In genomic region chr5:76580983-76581382, GRCh38 we compare ENCODE assay signal across 18 cellular contexts. TPM values are rescaled to one million over a fixed set of nuclear protein-coding genes. Genes with fewer than 3 reads are reported as not detected.
A peak's percentile ranks its signal among the peaks of the same experiment; 100 is the strongest.
DNase-seq lines count a peak whose midpoint lies in the region; ATAC-seq, FAIRE-seq and TF ChIP-seq lines count a peak whose summit lies in the region.
"Had no signal": no experiment of that assay in that cellular context is flagged by ENCODE, and none has a peak within 500 bp of the region (broad histone marks: within the 10 kb centered on the region; RNA-seq: fewer than 3 reads in every experiment).

No MANE protein-coding gene starts in this region.

- H3K27ac Mint-ChIP-seq in CD14-positive monocyte (peak overlapping the region in 4 of 7 donors; percentile 16 to 84 (median 62)), H9 (no peak overlapping the region), nephron progenitor cell (peak overlapping the region; percentile 14), type B pancreatic cell (no peak overlapping the region)

- H2BK20ac ChIP-seq in H9 (ENCODE audit: low read depth, low read length, poor library complexity, severe bottlenecking): no peak overlapping the region

- H3K27me3 Mint-ChIP-seq in CD14-positive monocyte (ENCODE audit: low read depth in 3 of 3) (peaks cover 0 to 1% (median 0%) of the 10 kb centered on the region in 3 donors), H9 (ENCODE audit: low read depth) (no peaks in the 10 kb centered on the region), nephron progenitor cell (ENCODE audit: low read depth, poor library complexity) (no peaks in the 10 kb centered on the region), type B pancreatic cell (no peaks in the 10 kb centered on the region)

- no peak overlapping the region for H2BK5ac ChIP-seq in H9 (ENCODE audit: insufficient read length, low read length)

- no peak overlapping the region for H3K9ac ChIP-seq in H9 (ENCODE audit: extremely low read depth, insufficient read length, low read length)
- H3K9ac ChIP-seq: GM23248 had no signal

- H4K91ac ChIP-seq in H9 (ENCODE audit: insufficient read length, low read depth, low read length): no peak overlapping the region

- no peak overlapping the region for H3K27ac ChIP-seq in H9 (ENCODE audit: insufficient read length, low read depth, low read length)
- H3K27ac ChIP-seq in hepatocyte: peak overlapping the region; percentile 4
- H3K27ac ChIP-seq: GM23248 had no signal

- H3T11ph ChIP-seq in H9 (ENCODE audit: low read length): no peak overlapping the region

- H3K4me3 Mint-ChIP-seq in CD14-positive monocyte (no peak overlapping the region), H9 (no peak overlapping the region), nephron progenitor cell (no peak overlapping the region), type B pancreatic cell (no peak overlapping the region)

- no peak overlapping the region for H3K23ac ChIP-seq in H9 (ENCODE audit: insufficient read length, low read depth, low read length)

- no peaks in the 10 kb centered on the region for H3K9me3 Mint-ChIP-seq in CD14-positive monocyte
- no peaks in the 10 kb centered on the region for H3K9me3 Mint-ChIP-seq in H9
- no peaks in the 10 kb centered on the region for H3K9me3 Mint-ChIP-seq in nephron progenitor cell
- no peaks in the 10 kb centered on the region for H3K9me3 Mint-ChIP-seq in type B pancreatic cell

- H3K4me2 ChIP-seq in H9 (ENCODE audit: insufficient read depth, insufficient read length, low read length) (no peak overlapping the region), hepatocyte (no peak overlapping the region)

- H2BK15ac ChIP-seq in H9 (ENCODE audit: low read depth, low read length): no peak overlapping the region

- H3K14ac ChIP-seq in H9 (ENCODE audit: insufficient read depth, low read length): no peak overlapping the region; the same call in 1 of the 2 replicates

- ATAC-seq in GM18873 (IDR thresholded peaks at IDR 0.05; ENCODE audit: low FRiP score, unreplicated experiment): no peak

- no peak overlapping the region for H4K8ac ChIP-seq in H9 (replicated peaks; ENCODE audit: insufficient read length, low read depth, low read length)

- no peak overlapping the region for H3K4ac ChIP-seq in H9 (ENCODE audit: low read depth, low read length)

- no peaks in the 10 kb centered on the region for H3K9me3 ChIP-seq in H9 (ENCODE audit: control insufficient read depth, low read depth, low read length)
- no peaks in the 10 kb centered on the region for H3K9me3 ChIP-seq in hepatocyte (ENCODE audit: low read depth)
- H3K9me3 ChIP-seq: Caco-2 had no signal

- H4K5ac ChIP-seq in H9 (ENCODE audit: insufficient read length, low read depth, low read length): no peak overlapping the region

- peaks cover 29% of the 10 kb centered on the region for H3K4me1 Mint-ChIP-seq in CD14-positive monocyte
- H3K4me1 Mint-ChIP-seq in H9: peaks cover 7 to 8% of the 10 kb centered on the region in 2 experiments
- peaks cover 10% of the 10 kb centered on the region for H3K4me1 Mint-ChIP-seq in nephron progenitor cell
- H3K4me1 Mint-ChIP-seq in type B pancreatic cell (ENCODE audit: unreplicated experiment): no peaks in the 10 kb centered on the region

- DNase-seq in CD14-positive monocyte (ENCODE audit: low spot score) (no peak), H9 (no peak), hepatocyte (ENCODE audit: low spot score) (no peak), nephron progenitor cell (no peak), EL (no peak), type B pancreatic cell (ENCODE audit: extremely low spot score, unreplicated experiment) (no peak), D721Med (ENCODE audit: insufficient read length, low spot score) (no peak)
- DNase-seq: 8988T, Caco-2, GM23248, KBM-7, MV-4-11, NCI-H1417, NCI-H187 treated with DMSO at 0.1 percent for 48 hours, NCI-H526 treated with DMSO at 0.1 percent for 48 hours, SHP77 treated with DMSO at 0.1 percent for 48 hours had no signal

- no peak overlapping the region for H3K56ac ChIP-seq in H9 (ENCODE audit: insufficient read length, low read depth, low read length)

- H3K79me1 ChIP-seq in H9 (ENCODE audit: insufficient read depth, low read depth, low read length, poor library complexity, severe bottlenecking): no peaks in the 10 kb centered on the region

- H3K23me2 ChIP-seq in H9 (ENCODE audit: insufficient read length, low read depth, low read length, poor library complexity, severe bottlenecking): no peaks in the 10 kb centered on the region

- H3K79me2 ChIP-seq in H9 (ENCODE audit: insufficient read depth, low read length) (no peaks in the 10 kb centered on the region), hepatocyte (no peaks in the 10 kb centered on the region)

- intact Hi-C loops in CD14-positive monocyte (cut with micrococcal nuclease): loop anchor here in 1 of 2 donors (5.0 to 10.0 kb wide), 2 partner anchors 34 to 176 kb away; partner anchors contain the start of gene IQGAP2

- TF ChIP-seq CTCF in CD14-positive monocyte (IDR thresholded peaks at IDR 0.05) (no peak), H9 (conservative IDR thresholded peaks at IDR 0.05) (no peak), hepatocyte (IDR thresholded peaks at IDR 0.05; ENCODE audit: poor library complexity) (no peak), nephron progenitor cell (IDR thresholded peaks at IDR 0.05) (no peak), type B pancreatic cell (conservative IDR thresholded peaks at IDR 0.05) (no peak), D721Med (IDR thresholded peaks at IDR 0.05; ENCODE audit: insufficient read depth, missing control alignments) (no peak)

- FAIRE-seq in D721Med (lab: Jason Lieb, UNC): no peak
- FAIRE-seq: RCC 7860 had no signal

- H3K4me1 ChIP-seq in H9 (ENCODE audit: insufficient read depth, low read length): peaks cover 8% of the 10 kb centered on the region; the same call in 1 of the 2 replicates
- peaks cover 21% of the 10 kb centered on the region for H3K4me1 ChIP-seq in hepatocyte (ENCODE audit: insufficient read depth)

- H3K9me2 ChIP-seq in hepatocyte (replicated peaks; ENCODE audit: insufficient read depth): no peaks in the 10 kb centered on the region

- peaks cover 34 to 39% of the 10 kb centered on the region in 2 donors for H3K36me3 Mint-ChIP-seq in CD14-positive monocyte
- H3K36me3 Mint-ChIP-seq in H9 (ENCODE audit: insufficient read depth in 1 of 3, low read depth in 3 of 3): no peaks in the 10 kb centered on the region
- no peaks in the 10 kb centered on the region for H3K36me3 Mint-ChIP-seq in nephron progenitor cell (ENCODE audit: low read depth)
- no peaks in the 10 kb centered on the region for H3K36me3 Mint-ChIP-seq in type B pancreatic cell

- H3K4me3 ChIP-seq in hepatocyte: no peak overlapping the region
- H3K4me3 ChIP-seq: GM23248 had no signal

- H2BK120ac ChIP-seq in H9 (ENCODE audit: low read depth, low read length, poor library complexity, severe bottlenecking): no peak overlapping the region

- peaks cover 2% of the 10 kb centered on the region for H4K20me1 ChIP-seq in H9 (ENCODE audit: control insufficient read depth, insufficient read depth, insufficient read length)
- no peaks in the 10 kb centered on the region for H4K20me1 ChIP-seq in hepatocyte (ENCODE audit: insufficient read depth, poor library complexity, severe bottlenecking)

- H2AFZ ChIP-seq in H9 (ENCODE audit: low read length): no peak overlapping the region
- H2AFZ ChIP-seq in hepatocyte: no peak overlapping the region
- H2AFZ ChIP-seq: GM23248 had no signal

- H2AK5ac ChIP-seq in H9 (ENCODE audit: insufficient read length, low read length): no peak overlapping the region

- WGBS in H9 (ENCODE audit: extremely low coverage, insufficient read length, low lambda C conversion rate): no CpG with 5 or more reads among the region's 3 CpGs
- 90% methylated on average over 3 of the region's 3 CpGs for WGBS in hepatocyte (ENCODE audit: low lambda C conversion rate, missing lambda C conversion rate)

- H3K36me3 ChIP-seq in hepatocyte (replicated peaks; ENCODE audit: insufficient read depth, low read depth): no peaks in the 10 kb centered on the region

- H3K27me3 ChIP-seq in H9 (ENCODE audit: insufficient read depth, low read length) (no peaks in the 10 kb centered on the region), hepatocyte (no peaks in the 10 kb centered on the region)

- H3K18ac ChIP-seq in H9 (ENCODE audit: insufficient read length, low read depth, low read length): peak overlapping the region; percentile 42

- no peak overlapping the region for H2BK12ac ChIP-seq in H9 (ENCODE audit: insufficient read length, low read depth, low read length)

RNA-seq across cellular contexts. Expression of gene F2RL2, which starts 42.2 kb away (rescaled TPM):
- polyA plus RNA-seq in CD14-positive monocyte (under 1 TPM in 1 of 2 donors, not detected in 1; 0.14 TPM), hepatocyte (1.5 and 1.9 TPM in 2 replicates)
- total RNA-seq in H9 (2021) (0.09 TPM in 1 of 2 replicates, not detected in the other), hepatocyte (2.3 and 2.6 TPM in 2 replicates), type B pancreatic cell (ENCODE audit: low replicate concordance) (0.29 and 5.1 TPM in 2 replicates)
- total RNA-seq: Caco-2, GM23248 had no signal
- polyA plus RNA-seq: GM23248 had no signal

Comparison
In these comparisons a context has a peak if more than half of its experiments do, and no peak if none do; other contexts are left out.
1. H3K27ac Mint-ChIP-seq: peak in CD14-positive monocyte (4 of 7) and nephron progenitor cell (single experiment); none in H9 (0 of 3) and type B pancreatic cell (single experiment).